Comparison of ENCODE assay signal across 19 cellular contexts in the genomic region with DNA sequence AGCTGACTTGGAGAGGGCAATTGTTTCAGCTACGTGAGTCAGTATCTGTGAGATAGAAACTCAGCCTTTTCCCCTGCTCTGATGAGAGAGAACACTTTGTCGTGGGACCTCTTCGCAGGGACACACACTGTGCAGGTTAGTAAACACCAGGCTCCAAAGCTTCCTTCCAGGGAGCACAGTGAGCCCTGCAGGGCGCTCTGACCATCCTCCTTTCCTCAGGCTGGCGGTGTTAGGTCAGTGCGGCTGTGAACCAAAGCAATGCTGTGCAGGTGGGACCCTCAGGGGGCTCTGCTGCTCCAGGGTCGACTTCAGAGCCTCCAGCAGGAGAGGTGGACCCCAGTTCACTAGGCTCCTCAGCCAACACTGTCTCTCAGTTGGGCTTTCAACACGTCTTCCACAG.
"Had no signal": no experiment of that assay in that cellular context is flagged by ENCODE, and none has a peak within 500 bp of the region (broad histone marks: within the 10 kb centered on the region; RNA-seq: fewer than 3 reads in every experiment).

No MANE protein-coding gene starts in this region.

- H3K9ac ChIP-seq: parathyroid adenoma had no signal

- H3K27ac ChIP-seq: epithelial cell of prostate, esophagus muscularis mucosa, gastroesophageal sphincter, parathyroid adenoma, spleen, stomach, thoracic aorta, transverse colon had no signal

- H3K79me2 ChIP-seq: parathyroid adenoma had no signal

- H3K27ac Mint-ChIP-seq: naive thymus-derived CD4-positive, alpha-beta T cell; stimulated activated naive B cell treated with anti-CD40 and anti-IgM and Interleukin-4, amounts not matched to agents 10 μg/mL and 1 μg/mL and 100 μg/mL, for 72 hours had no signal

- H3K27me3 ChIP-seq: esophagus muscularis mucosa, gastroesophageal sphincter, spleen, stomach, transverse colon had no signal

- H2AFZ ChIP-seq: parathyroid adenoma had no signal

- H3K27me3 Mint-ChIP-seq: naive thymus-derived CD4-positive, alpha-beta T cell; stimulated activated naive B cell treated with anti-CD40 and anti-IgM and Interleukin-4, amounts not matched to agents 10 μg/mL and 1 μg/mL and 100 μg/mL, for 72 hours had no signal

- H3K4me1 ChIP-seq: parathyroid adenoma, spleen had no signal

- H3K4me3 ChIP-seq: esophagus muscularis mucosa, gastroesophageal sphincter, spleen, stomach, thoracic aorta, transverse colon had no signal

- H3K36me3 ChIP-seq: esophagus muscularis mucosa, gastroesophageal sphincter, stomach, thoracic aorta, transverse colon had no signal

- H3K9me3 ChIP-seq: esophagus muscularis mucosa, gastroesophageal sphincter, spleen, stomach, thoracic aorta, transverse colon had no signal

- H3K4me1 Mint-ChIP-seq: stimulated activated naive B cell treated with anti-CD40 and anti-IgM and Interleukin-4, amounts not matched to agents 10 μg/mL and 1 μg/mL and 100 μg/mL, for 72 hours had no signal

- DNase-seq: effector memory CD4-positive, alpha-beta T cell; glutamatergic neuron; left colon; left ventricle myocardium superior; naive thymus-derived CD4-positive, alpha-beta T cell; nucleus accumbens; spleen; stimulated activated CD4-positive, alpha-beta T cell treated with anti-CD3 and anti-CD28 coated beads, Interleukin-15, amount 100 ng/mL, for 24 hours; stimulated activated CD4-positive, alpha-beta T cell treated with anti-CD3 and anti-CD28 coated beads, Interleukin-1b, Interleukin-23, amount 100 ng/mL, for 48 hours; stimulated activated CD4-positive, alpha-beta T cell treated with anti-CD3 and anti-CD28 coated beads, Interleukin-4, amount 100 ng/mL, for 24 hours; stimulated activated naive B cell treated with anti-CD40 and anti-IgM and Interleukin-4, amounts not matched to agents 10 μg/mL and 1 μg/mL and 100 μg/mL, for 72 hours; stomach; substantia nigra; transverse colon had no signal

- H3K4me3 Mint-ChIP-seq: naive thymus-derived CD4-positive, alpha-beta T cell; stimulated activated naive B cell treated with anti-CD40 and anti-IgM and Interleukin-4, amounts not matched to agents 10 μg/mL and 1 μg/mL and 100 μg/mL, for 72 hours had no signal

- ATAC-seq: gastroesophageal sphincter; left colon; left ventricle myocardium superior; naive thymus-derived CD4-positive, alpha-beta T cell; stimulated activated naive B cell treated with anti-CD40 and anti-IgM and Interleukin-4, amounts not matched to agents 10 μg/mL and 1 μg/mL and 100 μg/mL, for 72 hours had no signal

- H3K9me3 Mint-ChIP-seq: naive thymus-derived CD4-positive, alpha-beta T cell; stimulated activated naive B cell treated with anti-CD40 and anti-IgM and Interleukin-4, amounts not matched to agents 10 μg/mL and 1 μg/mL and 100 μg/mL, for 72 hours had no signal
